8 cellular contexts compared by ENCODE assay signal in the genomic region with DNA sequence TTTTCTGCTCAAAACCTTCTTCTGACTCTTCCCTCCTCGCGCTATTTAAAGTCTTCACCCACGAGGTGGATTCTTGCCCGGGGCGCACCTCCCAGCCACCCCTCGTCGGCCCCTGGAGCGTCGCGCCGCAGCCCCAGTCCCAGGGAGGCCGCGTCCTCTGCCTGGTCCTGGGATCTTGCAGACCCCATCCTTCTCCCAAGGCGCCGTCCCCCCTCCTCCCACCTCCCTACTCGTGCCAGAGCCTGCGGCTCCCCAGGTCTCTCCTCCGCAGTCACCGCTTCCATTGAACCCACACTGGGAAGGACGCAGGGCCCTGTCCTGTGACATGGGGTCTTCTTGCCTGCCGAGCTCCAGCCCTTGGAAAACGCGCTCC. TPM values are rescaled to one million over a fixed set of nuclear protein-coding genes. Genes with fewer than 3 reads are reported as not detected.
DNase-seq lines count a peak whose midpoint lies in the region; ATAC-seq, FAIRE-seq and TF ChIP-seq lines count a peak whose summit lies in the region.

No MANE protein-coding gene starts in this region.

- no peaks in the 10 kb centered on the region for H3K27me3 ChIP-seq in Caco-2 (replicated peaks; ENCODE audit: control insufficient read depth, insufficient read depth, low read length)
- no peaks in the 10 kb centered on the region for H3K27me3 ChIP-seq in HCT116 (ENCODE audit: insufficient read depth, low read length)
- H3K27me3 ChIP-seq in RWPE2 (ENCODE audit: insufficient read depth, poor library complexity, severe bottlenecking), result no peaks in the 10 kb centered on the region
- no peaks in the 10 kb centered on the region for H3K27me3 ChIP-seq in endothelial cell of umbilical vein (ENCODE audit: control insufficient read depth in 2 of 2, insufficient read depth in 2 of 2, low read length in 2 of 2)
- H3K27me3 ChIP-seq in mucosa of rectum (ENCODE audit: control insufficient read depth in 2 of 2, insufficient read depth in 2 of 2, low read length in 2 of 2), result no peaks in the 10 kb centered on the region

- peaks cover 11% of the 10 kb centered on the region for H3K4me1 Mint-ChIP-seq in Caco-2 (ENCODE audit: low read depth, unreplicated experiment)

- peak overlapping the region; percentile 95 for H3K4me2 ChIP-seq in HCT116 (ENCODE audit: low read length)
- peak overlapping the region; percentile 74 for H3K4me2 ChIP-seq in endothelial cell of umbilical vein (ENCODE audit: insufficient read depth, low read length)

- H3K27ac Mint-ChIP-seq in Caco-2 (ENCODE audit: unreplicated experiment), result peak overlapping the region; percentile 98

- H3K9ac ChIP-seq in HCT116 (ENCODE audit: low read length), result peak overlapping the region; percentile 81
- H3K9ac ChIP-seq in endothelial cell of umbilical vein (replicated peaks; ENCODE audit: extremely low read depth, insufficient read depth, low read length), result peak overlapping the region; percentile 86
- H3K9ac ChIP-seq in mucosa of rectum (ENCODE audit: low read depth in 1 of 2, low read length in 2 of 2), result peak overlapping the region; percentile 91 to 98

- H3K9me3 Mint-ChIP-seq in Caco-2 (ENCODE audit: unreplicated experiment), result peaks cover 10% of the 10 kb centered on the region

- H3K9me3 ChIP-seq in Caco-2, result peaks cover 13% of the 10 kb centered on the region
- H3K9me3 ChIP-seq in HCT116 (ENCODE audit: control insufficient read depth in 1 of 2, insufficient read depth in 1 of 2, low read depth in 1 of 2, low read length in 2 of 2), result peaks cover 0 to 5% of the 10 kb centered on the region in 2 experiments; a peak in 1 of 4 replicates
- no peaks in the 10 kb centered on the region for H3K9me3 ChIP-seq in RWPE2 (ENCODE audit: severe bottlenecking)
- H3K9me3 ChIP-seq in endothelial cell of umbilical vein (replicated peaks; ENCODE audit: control insufficient read depth, insufficient read depth, low read length), result no peaks in the 10 kb centered on the region
- H3K9me3 ChIP-seq in mucosa of rectum (ENCODE audit: control insufficient read depth in 2 of 2, low read length in 2 of 2), result peaks cover 0 to 2% of the 10 kb centered on the region in 2 donors

- TF ChIP-seq CTCF in Caco-2 (IDR thresholded peaks at IDR 0.05; ENCODE audit: insufficient read depth in 1 of 2, low read depth in 1 of 2, low read length in 1 of 2, severe bottlenecking in 1 of 2, unreplicated experiment in 1 of 2) (no peak), HCT116 (IDR thresholded peaks at IDR 0.05 in 2 of 3, conservative IDR thresholded peaks at IDR 0.05 in 1 of 3; ENCODE audit: borderline replicate concordance in 1 of 3, insufficient read depth in 1 of 3, low read depth in 2 of 3, low read length in 2 of 3) (no peak), RWPE2 (IDR thresholded peaks at IDR 0.05; ENCODE audit: poor library complexity, severe bottlenecking) (no peak), endothelial cell of umbilical vein (IDR thresholded peaks at IDR 0.05; ENCODE audit: extremely low read depth in 1 of 2, insufficient read depth in 1 of 2, low read depth in 1 of 2, low read length in 2 of 2) (no peak)

- H2AFZ ChIP-seq in HCT116 (ENCODE audit: low read depth, low read length, poor library complexity, severe bottlenecking), result no peak overlapping the region
- peak overlapping the region; percentile 95 for H2AFZ ChIP-seq in endothelial cell of umbilical vein (ENCODE audit: low read depth, low read length)

- POLR2A ChIA-PET in Caco-2 (lab: Charles Lee), result no interaction called here
- POLR2A ChIA-PET in HCT116 (lab: Charles Lee), result no interaction called here
- POLR2A ChIA-PET in endothelial cell of umbilical vein (lab: Charles Lee), result no interaction called here

- RAD21 ChIA-PET in HCT116 (lab: Charles Lee; ENCODE audit: low non-redundant PET in 1 of 2, low total read pairs in 2 of 2, uncharacterized antibody in 2 of 2, unreplicated experiment in 2 of 2), result no interaction called here

- FAIRE-seq in endothelial cell of umbilical vein (lab: Jason Lieb, UNC), result no peak

- BruUV-seq in Caco-2 (replicated peaks; lab: Mats Ljungman, UMichigan) (TSS peak; percentile 86), HCT116 (replicated peaks; lab: Mats Ljungman, UMichigan) (TSS peak; percentile 86), endothelial cell of umbilical vein (replicated peaks; lab: Mats Ljungman, UMichigan) (TSS peak; percentile 94)

- H3K36me3 ChIP-seq in Caco-2 (ENCODE audit: control insufficient read depth, insufficient read depth, low read length), result no peaks in the 10 kb centered on the region; the same call in none of the 2 replicates
- no peaks in the 10 kb centered on the region for H3K36me3 ChIP-seq in HCT116 (ENCODE audit: control insufficient read depth in 1 of 2, insufficient read depth in 2 of 2, low read length in 2 of 2)
- H3K36me3 ChIP-seq in RWPE2 (ENCODE audit: low read depth), result peaks cover 2% of the 10 kb centered on the region; the same call in 1 of the 2 replicates
- no peaks in the 10 kb centered on the region for H3K36me3 ChIP-seq in endothelial cell of umbilical vein (ENCODE audit: control insufficient read depth in 2 of 2, extremely low read depth in 1 of 2, insufficient read depth in 2 of 2, low read length in 2 of 2)
- peaks cover 1 to 4% of the 10 kb centered on the region in 2 donors for H3K36me3 ChIP-seq in mucosa of rectum (ENCODE audit: control insufficient read depth in 2 of 2, insufficient read depth in 2 of 2, low read length in 2 of 2)

- H3K79me2 ChIP-seq in HCT116 (ENCODE audit: insufficient read depth, low read length) (peaks cover 9% of the 10 kb centered on the region; the same call in 1 of the 2 replicates), endothelial cell of umbilical vein (ENCODE audit: control insufficient read depth, insufficient read depth, low read length) (peaks cover 8% of the 10 kb centered on the region)

- H4K20me1 ChIP-seq in HCT116 (ENCODE audit: insufficient read depth) (no peaks in the 10 kb centered on the region), endothelial cell of umbilical vein (replicated peaks; ENCODE audit: control insufficient read depth, extremely low read depth, insufficient read depth, low read length) (no peaks in the 10 kb centered on the region)

- peak overlapping the region; percentile 74 for H3K4me3 Mint-ChIP-seq in Caco-2 (ENCODE audit: unreplicated experiment)

- TF ChIP-seq POLR2A in HCT116 (IDR thresholded peaks at IDR 0.05; ENCODE audit: borderline replicate concordance, extremely low read depth, insufficient read depth, insufficient read length) (no peak), endothelial cell of umbilical vein (IDR thresholded peaks at IDR 0.05; ENCODE audit: low read depth, low read length) (no peak)

- TF ChIP-seq RAD21 in HCT116 (IDR thresholded peaks at IDR 0.05; ENCODE audit: low read depth), result no peak

- H3K36me3 Mint-ChIP-seq in Caco-2 (ENCODE audit: insufficient read depth, unreplicated experiment), result peaks cover 21% of the 10 kb centered on the region

- no peaks in the 10 kb centered on the region for H3K4me1 ChIP-seq in Caco-2
- H3K4me1 ChIP-seq in HCT116 (ENCODE audit: control insufficient read depth in 1 of 2, insufficient read depth in 2 of 2, low read length in 2 of 2), result peaks cover 4 to 14% of the 10 kb centered on the region in 2 experiments; a peak in 2 of 4 replicates
- no peaks in the 10 kb centered on the region for H3K4me1 ChIP-seq in RWPE2 (ENCODE audit: insufficient read depth, poor library complexity, severe bottlenecking)
- H3K4me1 ChIP-seq in endothelial cell of umbilical vein (ENCODE audit: control insufficient read depth, extremely low read depth, insufficient read depth, low read length), result peaks cover 3% of the 10 kb centered on the region
- peaks cover 8 to 11% of the 10 kb centered on the region in 2 donors for H3K4me1 ChIP-seq in mucosa of rectum (ENCODE audit: control insufficient read depth in 2 of 2, insufficient read depth in 2 of 2, low read length in 2 of 2)

- CTCF ChIA-PET in Caco-2 (lab: Charles Lee) (no interaction called here), HCT116 (lab: Charles Lee) (no interaction called here), endothelial cell of umbilical vein (lab: Charles Lee) (no interaction called here)

- intact Hi-C loops in Caco-2 (cut with micrococcal nuclease; ENCODE audit: unreplicated experiment) (loop anchor here (1.0 to 5.0 kb wide), 3 partner anchors 42 to 131 kb away; partner anchors contain the start of genes ZNF528 and ZNF701), HCT116 (cut with micrococcal nuclease) (no loop called here), endothelial cell of umbilical vein (cut with micrococcal nuclease) (loop anchor here (1.0 to 5.0 kb wide), 7 partner anchors 7 to 464 kb away; partner anchors contain the start of genes ZNF480, ZNF616, ZNF701 and ZNF83)

- H3K9me1 ChIP-seq in endothelial cell of umbilical vein (replicated peaks; ENCODE audit: control insufficient read depth, extremely low read depth, insufficient read depth, low read length), result no peaks in the 10 kb centered on the region

- dilution Hi-C loops in endothelial cell of umbilical vein (cut with MboI; ENCODE audit: extremely low pct_ligation_motif_present, low sequenced_read_pairs), result no loop called here

- DNase-seq in Caco-2, result no peak
- DNase-seq in HCT116 (ENCODE audit: low read depth, low spot score), result no peak
- no peak for DNase-seq in RWPE2 (ENCODE audit: low spot score)
- no peak for DNase-seq in endothelial cell of umbilical vein (ENCODE audit: low read depth, low spot score)
- no peak for DNase-seq in NCI-H2029 (lab: John Stamatoyannopoulos, UW)
- no peak for DNase-seq in OCI-M2 (lab: John Stamatoyannopoulos, UW; ENCODE audit: unreplicated experiment)
- no peak for DNase-seq in NCI-H2081 treated with DMSO at 0.1 percent for 48 hours (lab: John Stamatoyannopoulos, UW)

- H3K4me3 ChIP-seq in Caco-2 (ENCODE audit: low read depth, low read length) (peak overlapping the region; percentile 73), HCT116 (replicated peaks in 1 of 2; ENCODE audit: low read depth in 1 of 2, low read length in 2 of 2) (peak overlapping the region; percentile 77 to 89), RWPE2 (ENCODE audit: severe bottlenecking) (peak overlapping the region; percentile 77), endothelial cell of umbilical vein (replicated peaks in 1 of 3; ENCODE audit: insufficient read depth in 1 of 3, low read depth in 1 of 3, low read length in 3 of 3) (peak overlapping the region; percentile 70 to 86 (median 83)), mucosa of rectum (ENCODE audit: low read length in 2 of 2) (peak overlapping the region; percentile 82 to 95)

- H3K27me3 Mint-ChIP-seq in Caco-2 (ENCODE audit: insufficient read depth, unreplicated experiment), result no peaks in the 10 kb centered on the region

- ATAC-seq in HCT116 (peak; percentile 39), RWPE2 (ENCODE audit: low read depth) (peak; percentile 28)

- H3K9me2 ChIP-seq in HCT116 (ENCODE audit: insufficient read depth), result no peaks in the 10 kb centered on the region

- H3K27ac ChIP-seq in HCT116 (ENCODE audit: low read depth, low read length) (peak overlapping the region; percentile 54), RWPE2 (ENCODE audit: poor library complexity, severe bottlenecking) (peak overlapping the region; percentile 51), endothelial cell of umbilical vein (ENCODE audit: insufficient read depth, low read depth, low read length) (peak overlapping the region; percentile 78), mucosa of rectum (ENCODE audit: low read depth in 2 of 2, low read length in 2 of 2) (peak overlapping the region; percentile 87 to 92)

RNA-seq across cellular contexts. Expression of gene ZNF808, which starts 0.5 kb away (rescaled TPM):
- total RNA-seq in Caco-2 (2022) (19.3 and 19.8 TPM in 2 replicates), HCT116 (2021; ENCODE audit: unreplicated experiment) (15.4 TPM), endothelial cell of umbilical vein (13.6 and 15.2 TPM in 2 replicates)
- 2.6 and 4.4 TPM in 2 replicates for polyA plus RNA-seq in HCT116 (2012)
- polyA plus RNA-seq in endothelial cell of umbilical vein, result 1.8 and 1.9 TPM in 2 replicates
- 2.7 and 2.8 TPM in 2 replicates for polyA plus RNA-seq in endothelial cell of umbilical vein (2011; cell fraction: cytosol; rRNA removed)
- 7.8 and 11.9 TPM in 2 replicates for polyA plus RNA-seq in endothelial cell of umbilical vein (2011; cell fraction: nucleus; rRNA removed)
- polyA plus RNA-seq in endothelial cell of umbilical vein (2012), result 2.4 and 2.9 TPM in 2 replicates
- polyA minus RNA-seq in endothelial cell of umbilical vein, result 11.8 and 14.5 TPM in 2 replicates
- polyA minus RNA-seq in endothelial cell of umbilical vein (2011; cell fraction: cytosol; rRNA and poly(A)+ RNA removed), result 5.3 TPM
- 10.5 and 18.7 TPM in 2 replicates for polyA minus RNA-seq in endothelial cell of umbilical vein (2011; cell fraction: nucleus; rRNA and poly(A)+ RNA removed)

RNA-seq across cellular contexts. Expression of gene ZNF701, which starts 42.1 kb away (rescaled TPM):
- total RNA-seq in Caco-2 (2022) (17.5 and 19.6 TPM in 2 replicates), HCT116 (2021; ENCODE audit: unreplicated experiment) (9.0 TPM), endothelial cell of umbilical vein (12.1 and 12.3 TPM in 2 replicates)
- 3.2 and 4.2 TPM in 2 replicates for polyA plus RNA-seq in HCT116 (2012)
- 4.4 and 4.7 TPM in 2 replicates for polyA plus RNA-seq in endothelial cell of umbilical vein
- 3.4 and 4.7 TPM in 2 replicates for polyA plus RNA-seq in endothelial cell of umbilical vein (2011; cell fraction: cytosol; rRNA removed)
- 10.7 and 13.4 TPM in 2 replicates for polyA plus RNA-seq in endothelial cell of umbilical vein (2011; cell fraction: nucleus; rRNA removed)
- 5.7 and 6.4 TPM in 2 replicates for polyA plus RNA-seq in endothelial cell of umbilical vein (2012)
- polyA minus RNA-seq in endothelial cell of umbilical vein, result 14.7 and 17.4 TPM in 2 replicates
- polyA minus RNA-seq in endothelial cell of umbilical vein (2011; cell fraction: cytosol; rRNA and poly(A)+ RNA removed), result 3.9 TPM
- polyA minus RNA-seq in endothelial cell of umbilical vein (2011; cell fraction: nucleus; rRNA and poly(A)+ RNA removed), result 9.2 and 17.5 TPM in 2 replicates
